In the genomic region with DNA sequence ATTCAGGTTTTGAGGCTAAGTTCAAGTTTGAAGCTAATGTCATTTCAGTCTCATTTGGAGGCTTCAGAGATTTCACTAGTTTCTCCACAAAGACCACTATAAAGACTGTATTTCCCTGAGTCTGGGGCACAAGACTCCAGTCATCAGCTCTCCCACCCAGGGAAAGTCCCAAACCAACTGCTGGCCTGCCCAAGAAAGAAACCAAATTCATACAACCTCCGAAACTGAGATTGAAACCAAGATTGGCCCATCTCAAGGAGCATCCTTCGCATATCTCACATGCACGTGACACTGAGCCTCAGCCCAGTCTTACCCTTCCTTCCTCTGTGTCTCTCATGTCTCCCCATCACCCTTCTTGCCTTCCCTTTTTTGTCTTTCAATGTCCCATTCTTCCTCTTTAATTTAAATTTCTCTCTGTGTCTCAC, we compare ENCODE assay signal across 8 cellular contexts. TPM values are rescaled to one million over a fixed set of nuclear protein-coding genes. Genes with fewer than 3 reads are reported as not detected.
DNase-seq lines count a peak whose midpoint lies in the region; ATAC-seq, FAIRE-seq and TF ChIP-seq lines count a peak whose summit lies in the region.

No MANE protein-coding gene starts in this region.

- SMC1A ChIA-PET in GM12878 (lab: Charles Lee; ENCODE audit: uncharacterized antibody, unreplicated experiment) = interaction anchor here (1.0 to 45.5 kb wide), 4 partner anchors 14 to 76 kb away, joined by 3 to 1989 read pairs (median 996); a partner anchor contains a TSS

- peaks cover 27% of the 10 kb centered on the region for H3K79me2 ChIP-seq in GM12878 (ENCODE audit: control insufficient read depth, insufficient read depth, low read length)

- 0% methylated on average over 3 of the region's 3 CpGs for WGBS in GM12878 (ENCODE audit: insufficient coverage, insufficient replicate concordance, low lambda C conversion rate, missing lambda C conversion rate)

- TF ChIP-seq RAD21 in GM12878 (IDR thresholded peaks at IDR 0.05; ENCODE audit: insufficient read depth, low read depth, low read length) = no peak

- peak; percentile 74 for DNase-seq in NOMO-1 treated with DMSO at 0.1 percent for 48 hours (lab: John Stamatoyannopoulos, UW; ENCODE audit: unreplicated experiment)
- peak; percentile 94 for DNase-seq in GM12878 (ENCODE audit: low read depth, low spot score)
- DNase-seq in KG1 (lab: John Stamatoyannopoulos, UW) = no peak
- DNase-seq in HuH-7.5 (ENCODE audit: low spot score) = no peak
- DNase-seq in NCI-H2107 (lab: John Stamatoyannopoulos, UW) = no peak
- no peak for DNase-seq in DMS114 treated with DMSO at 0.1 percent for 48 hours (lab: John Stamatoyannopoulos, UW; ENCODE audit: unreplicated experiment)

- TF ChIP-seq EP300 in GM12878 (IDR thresholded peaks at IDR 0.05; ENCODE audit: borderline replicate concordance in 1 of 2, control insufficient read depth in 1 of 2, low read depth in 2 of 2, low read length in 2 of 2) = peak; percentile 54 to 69; a peak in 2 of 4 replicates

- ATAC-seq in GM18520 (IDR thresholded peaks at IDR 0.05; ENCODE audit: unreplicated experiment) = peak; percentile 56
- ATAC-seq in HG02571 (IDR thresholded peaks at IDR 0.05; ENCODE audit: unreplicated experiment) = peak; percentile 57
- ATAC-seq in GM12878 = peak; percentile 77

- peak; percentile 96 for FAIRE-seq in GM12878 (lab: Jason Lieb, UNC)

- H4K20me1 ChIP-seq in GM12878 (ENCODE audit: control insufficient read depth, insufficient read depth) = no peaks in the 10 kb centered on the region

- peak overlapping the region; percentile 82 for H3K4me2 ChIP-seq in GM12878 (ENCODE audit: control insufficient read depth, insufficient read depth)

- intact Hi-C loops in GM12878 (cut with micrococcal nuclease; ENCODE audit: unreplicated experiment) = loop anchor here (1.0 kb wide), 1 partner anchor 8 kb away; no protein-coding TSS in a partner anchor

- peak overlapping the region; percentile 90 for H3K27ac ChIP-seq in GM12878 (ENCODE audit: control insufficient read depth, insufficient read depth)

- no peaks in the 10 kb centered on the region for H3K36me3 ChIP-seq in GM12878 (ENCODE audit: control insufficient read depth in 2 of 2, insufficient read depth in 2 of 2, low read length in 1 of 2)

- in situ Hi-C loops in GM12878 (cut with MboI) = loop anchor here (25.0 kb wide), 2 partner anchors 1044 to 1394 kb away; a partner anchor contains a TSS

- H3K9ac ChIP-seq in GM12878 (ENCODE audit: control insufficient read depth, insufficient read depth, low read length) = peak overlapping the region; percentile 52; the same call in 1 of the 2 replicates

- no peak for TF ChIP-seq CTCF in GM12878 (IDR thresholded peaks at IDR 0.05 in 2 of 3, conservative IDR thresholded peaks at IDR 0.05 in 1 of 3; ENCODE audit: control insufficient read depth in 2 of 3, extremely low read depth in 1 of 3, insufficient read depth in 1 of 3, low read depth in 3 of 3, low read length in 3 of 3)

- H2AFZ ChIP-seq in GM12878 (ENCODE audit: control insufficient read depth, low read depth, low read length) = no peak overlapping the region

- TF ChIP-seq POLR2A in GM12878 (IDR thresholded peaks at IDR 0.05; ENCODE audit: low read depth, low read length) = no peak

- H3K4me1 ChIP-seq in GM12878 (ENCODE audit: control insufficient read depth, insufficient read depth, low read length) = peaks cover 64% of the 10 kb centered on the region

- POLR2A ChIA-PET in GM12878 (lab: Charles Lee) = interaction anchor here (0.5 to 15.1 kb wide), 12 partner anchors 8 to 267 kb away, joined by 3 to 222 read pairs (median 6); a partner anchor contains a TSS

- no TSS peak for BruUV-seq in GM12878 (replicated peaks; lab: Mats Ljungman, UMichigan)

- no peaks in the 10 kb centered on the region for H3K9me3 ChIP-seq in GM12878 (replicated peaks; ENCODE audit: control insufficient read depth, insufficient read depth, low read length)

- CTCF ChIA-PET in GM12878 (lab: Yijun Ruan, JAX) = interaction anchor here (3.2 to 34.8 kb wide), 3 partner anchors 10 to 19 kb away, joined by 34 to 2098 read pairs (median 38); a partner anchor contains a TSS

- no peaks in the 10 kb centered on the region for H3K27me3 ChIP-seq in GM12878 (replicated peaks in 1 of 2; ENCODE audit: control insufficient read depth in 2 of 2, insufficient read depth in 2 of 2, low read length in 1 of 2)

- RAD21 ChIA-PET in GM12878 (lab: Charles Lee; ENCODE audit: unreplicated experiment) = interaction anchor here (0.9 to 5.5 kb wide), 9 partner anchors 8 to 294 kb away, joined by 3 to 62 read pairs (median 7); a partner anchor contains a TSS

- peak overlapping the region; percentile 41; the same call in 1 of the 2 replicates for H3K4me3 ChIP-seq in GM12878

RNA-seq across cellular contexts. Expression of a gene that starts 3.5 kb away (rescaled TPM):
- 9.0 and 10.2 TPM in 2 replicates for total RNA-seq in GM12878 (2013; cell fraction: nucleolus; rRNA removed)
- total RNA-seq in GM12878 (2014; rRNA removed) (50.0 and 50.2 TPM in 2 replicates), GM12878 (2014; rRNA removed; fragmentation: Illumina TruSeq; extraction: Trizol) (35.8 and 36.4 TPM in 2 replicates), GM12878 (2021) (69.8 and 72.5 TPM in 2 replicates)
- polyA plus RNA-seq in GM12878 (2011; ENCODE audit: low read depth) = 45.5 TPM
- polyA plus RNA-seq in GM12878 (2011; rRNA removed) (10.6 and 27.5 TPM in 2 replicates), GM12878 (2014; fragmentation: Illumina TruSeq; extraction: Trizol) (84.7 and 94.0 TPM in 2 replicates), GM12878 (2014; fragmentation: Nextera tagmentation; extraction: Ambion mirVana) (100 to 1,000 TPM in 1 of 2 experiments, 10 to 100 TPM in 1; 87.8 to 100 TPM), GM12878 (2014; rRNA removed) (40.8 and 46.9 TPM in 2 replicates), GM12878 (2016; fragmentation: Nextera tagmentation; extraction: Ambion mirVana) (10 to 100 TPM; 80.3 to 88.3 TPM)
- 30.5 and 33.8 TPM in 2 replicates for polyA plus RNA-seq in GM12878 (2011; cell fraction: cytosol; rRNA removed)
- 26.1 and 29.1 TPM in 2 replicates for polyA plus RNA-seq in GM12878 (2011; cell fraction: nucleus; rRNA removed)
- 70.4 and 102 TPM in 2 replicates for polyA plus RNA-seq in GM12878 (2012)
- polyA minus RNA-seq in GM12878 (2011; rRNA and poly(A)+ RNA removed) = 17.0 and 17.4 TPM in 2 replicates
- polyA minus RNA-seq in GM12878 (2011; cell fraction: cytosol; rRNA and poly(A)+ RNA removed) = 19.0 and 20.9 TPM in 2 replicates
- 4.0 and 4.9 TPM in 2 replicates for polyA minus RNA-seq in GM12878 (2011; cell fraction: nucleus; rRNA and poly(A)+ RNA removed)

RNA-seq across cellular contexts. Expression of a gene that starts 6.8 kb away (rescaled TPM):
- total RNA-seq in GM12878 (2013; cell fraction: nucleolus; rRNA removed) = 19.7 and 21.4 TPM in 2 replicates
- total RNA-seq in GM12878 (2014; rRNA removed) (89.1 and 92.9 TPM in 2 replicates), GM12878 (2014; rRNA removed; fragmentation: Illumina TruSeq; extraction: Trizol) (68.6 and 70.2 TPM in 2 replicates), GM12878 (2021) (80.5 and 83.9 TPM in 2 replicates)
- polyA plus RNA-seq in GM12878 (2011; ENCODE audit: low read depth) = 12.5 TPM
- polyA plus RNA-seq in GM12878 (2011; rRNA removed) (15.0 and 22.7 TPM in 2 replicates), GM12878 (2014; fragmentation: Illumina TruSeq; extraction: Trizol) (50.6 and 74.3 TPM in 2 replicates), GM12878 (2014; fragmentation: Nextera tagmentation; extraction: Ambion mirVana) (10 to 100 TPM; 18.0 to 30.2 TPM), GM12878 (2014; rRNA removed) (94.8 and 97.1 TPM in 2 replicates), GM12878 (2016; fragmentation: Nextera tagmentation; extraction: Ambion mirVana) (10 to 100 TPM; 49.4 to 53.5 TPM)
- polyA plus RNA-seq in GM12878 (2011; cell fraction: cytosol; rRNA removed) = 28.8 and 29.4 TPM in 2 replicates
- polyA plus RNA-seq in GM12878 (2011; cell fraction: nucleus; rRNA removed) = 74.0 and 77.8 TPM in 2 replicates
- 26.7 and 36.6 TPM in 2 replicates for polyA plus RNA-seq in GM12878 (2012)
- polyA minus RNA-seq in GM12878 (2011; rRNA and poly(A)+ RNA removed) = 12.1 and 23.3 TPM in 2 replicates
- 14.3 and 17.4 TPM in 2 replicates for polyA minus RNA-seq in GM12878 (2011; cell fraction: cytosol; rRNA and poly(A)+ RNA removed)
- 34.0 and 36.5 TPM in 2 replicates for polyA minus RNA-seq in GM12878 (2011; cell fraction: nucleus; rRNA and poly(A)+ RNA removed)

RNA-seq across cellular contexts. Expression of a gene that starts 13.7 kb away (rescaled TPM):
- total RNA-seq in GM12878 (2013; cell fraction: nucleolus; rRNA removed) = 7.5 and 8.2 TPM in 2 replicates
- total RNA-seq in GM12878 (2014; rRNA removed) (37.9 and 48.6 TPM in 2 replicates), GM12878 (2014; rRNA removed; fragmentation: Illumina TruSeq; extraction: Trizol) (22.6 and 23.3 TPM in 2 replicates), GM12878 (2021) (46.8 and 50.9 TPM in 2 replicates)
- 17.1 TPM for polyA plus RNA-seq in GM12878 (2011; ENCODE audit: low read depth)
- polyA plus RNA-seq in GM12878 (2011; rRNA removed) (3.2 and 4.9 TPM in 2 replicates), GM12878 (2014; fragmentation: Illumina TruSeq; extraction: Trizol) (2.7 and 10.0 TPM in 2 replicates), GM12878 (2014; fragmentation: Nextera tagmentation; extraction: Ambion mirVana) (1 to 10 TPM in 1 of 2 experiments, under 1 TPM in 1; 0.71 to 5.9 TPM), GM12878 (2014; rRNA removed) (74.3 and 91.2 TPM in 2 replicates), GM12878 (2016; fragmentation: Nextera tagmentation; extraction: Ambion mirVana) (10 to 100 TPM; 16.6 to 24.0 TPM)
- polyA plus RNA-seq in GM12878 (2011; cell fraction: cytosol; rRNA removed) = 8.2 and 11.5 TPM in 2 replicates
- polyA plus RNA-seq in GM12878 (2011; cell fraction: nucleus; rRNA removed) = 8.7 and 10.0 TPM in 2 replicates
- 66.8 and 106 TPM in 2 replicates for polyA plus RNA-seq in GM12878 (2012)
- 2.0 TPM in 2 replicates for polyA minus RNA-seq in GM12878 (2011; rRNA and poly(A)+ RNA removed)
- polyA minus RNA-seq in GM12878 (2011; cell fraction: cytosol; rRNA and poly(A)+ RNA removed) = 1.4 and 2.7 TPM in 2 replicates
- 3.0 and 5.3 TPM in 2 replicates for polyA minus RNA-seq in GM12878 (2011; cell fraction: nucleus; rRNA and poly(A)+ RNA removed)

RNA-seq across cellular contexts. Expression of a gene that starts 17.5 kb away (rescaled TPM):
- total RNA-seq in GM12878 (2013; cell fraction: nucleolus; rRNA removed) = 1.6 and 2.5 TPM in 2 replicates
- 12.2 and 16.8 TPM in 2 replicates for total RNA-seq in GM12878 (2014; rRNA removed)
- 16.4 and 19.1 TPM in 2 replicates for total RNA-seq in GM12878 (2014; rRNA removed; fragmentation: Illumina TruSeq; extraction: Trizol)
- 16.5 and 20.6 TPM in 2 replicates for total RNA-seq in GM12878 (2021)
- 8.2 TPM for polyA plus RNA-seq in GM12878 (2011; ENCODE audit: low read depth)
- 2.9 and 4.1 TPM in 2 replicates for polyA plus RNA-seq in GM12878 (2011; rRNA removed)
- polyA plus RNA-seq in GM12878 (2011; cell fraction: cytosol; rRNA removed) = 3.4 and 5.0 TPM in 2 replicates
- 3.6 and 5.1 TPM in 2 replicates for polyA plus RNA-seq in GM12878 (2011; cell fraction: nucleus; rRNA removed)
- 12.3 and 12.5 TPM in 2 replicates for polyA plus RNA-seq in GM12878 (2012)
- polyA plus RNA-seq in GM12878 (2014; fragmentation: Illumina TruSeq; extraction: Trizol) = 22.3 and 23.3 TPM in 2 replicates
- 10 to 100 TPM; 30.0 to 35.5 TPM for polyA plus RNA-seq in GM12878 (2014; fragmentation: Nextera tagmentation; extraction: Ambion mirVana)
- polyA plus RNA-seq in GM12878 (2014; rRNA removed) = 21.2 and 26.3 TPM in 2 replicates
- polyA plus RNA-seq in GM12878 (2016; fragmentation: Nextera tagmentation; extraction: Ambion mirVana) = 10 to 100 TPM; 10.0 to 11.9 TPM
- polyA minus RNA-seq in GM12878 (2011; rRNA and poly(A)+ RNA removed) = 1.6 and 2.0 TPM in 2 replicates
- polyA minus RNA-seq in GM12878 (2011; cell fraction: cytosol; rRNA and poly(A)+ RNA removed) = not detected in 2 replicates
- polyA minus RNA-seq in GM12878 (2011; cell fraction: nucleus; rRNA and poly(A)+ RNA removed) = 2.0 TPM in 1 of 2 replicates, not detected in the other

RNA-seq across cellular contexts. Expression of a gene that starts 21.1 kb away (rescaled TPM):
- total RNA-seq in GM12878 (2013; cell fraction: nucleolus; rRNA removed) = 15.8 and 17.1 TPM in 2 replicates
- 11.2 and 14.1 TPM in 2 replicates for total RNA-seq in GM12878 (2014; rRNA removed)
- 5.3 and 5.4 TPM in 2 replicates for total RNA-seq in GM12878 (2014; rRNA removed; fragmentation: Illumina TruSeq; extraction: Trizol)
- total RNA-seq in GM12878 (2021) = 11.9 and 12.0 TPM in 2 replicates
- polyA plus RNA-seq in GM12878 (2011; ENCODE audit: low read depth) = 3.5 TPM
- polyA plus RNA-seq in GM12878 (2011; rRNA removed) = 3.1 and 5.9 TPM in 2 replicates
- 9.2 and 15.5 TPM in 2 replicates for polyA plus RNA-seq in GM12878 (2011; cell fraction: cytosol; rRNA removed)
- polyA plus RNA-seq in GM12878 (2011; cell fraction: nucleus; rRNA removed) = 17.1 and 26.5 TPM in 2 replicates
- 15.7 and 19.0 TPM in 2 replicates for polyA plus RNA-seq in GM12878 (2012)
- 0.65 and 1.5 TPM in 2 replicates for polyA plus RNA-seq in GM12878 (2014; fragmentation: Illumina TruSeq; extraction: Trizol)
- polyA plus RNA-seq in GM12878 (2014; fragmentation: Nextera tagmentation; extraction: Ambion mirVana) = under 1 TPM; 0.19 to 0.64 TPM
- 13.9 and 15.1 TPM in 2 replicates for polyA plus RNA-seq in GM12878 (2014; rRNA removed)
- 10 to 100 TPM in 1 of 2 experiments, 1 to 10 TPM in 1; 8.2 to 11.1 TPM for polyA plus RNA-seq in GM12878 (2016; fragmentation: Nextera tagmentation; extraction: Ambion mirVana)
- polyA minus RNA-seq in GM12878 (2011; rRNA and poly(A)+ RNA removed) = 2.8 and 7.6 TPM in 2 replicates
- 3.7 and 6.3 TPM in 2 replicates for polyA minus RNA-seq in GM12878 (2011; cell fraction: cytosol; rRNA and poly(A)+ RNA removed)
- polyA minus RNA-seq in GM12878 (2011; cell fraction: nucleus; rRNA and poly(A)+ RNA removed) = 4.5 and 11.0 TPM in 2 replicates

Comparison
In these comparisons a context has a peak if more than half of its experiments do, and no peak if none do; other contexts are left out.
1. DNase-seq: peak in NOMO-1 treated with DMSO at 0.1 percent for 48 hours (single experiment) and GM12878 (single experiment); none in KG1 (single experiment), HuH-7.5 (single experiment), NCI-H2107 (single experiment) and DMS114 treated with DMSO at 0.1 percent for 48 hours (single experiment).
2. Peak in every context shown above with its lines, with median percentiles within 50 percentile points of each other: ATAC-seq.